In the genomic region with DNA sequence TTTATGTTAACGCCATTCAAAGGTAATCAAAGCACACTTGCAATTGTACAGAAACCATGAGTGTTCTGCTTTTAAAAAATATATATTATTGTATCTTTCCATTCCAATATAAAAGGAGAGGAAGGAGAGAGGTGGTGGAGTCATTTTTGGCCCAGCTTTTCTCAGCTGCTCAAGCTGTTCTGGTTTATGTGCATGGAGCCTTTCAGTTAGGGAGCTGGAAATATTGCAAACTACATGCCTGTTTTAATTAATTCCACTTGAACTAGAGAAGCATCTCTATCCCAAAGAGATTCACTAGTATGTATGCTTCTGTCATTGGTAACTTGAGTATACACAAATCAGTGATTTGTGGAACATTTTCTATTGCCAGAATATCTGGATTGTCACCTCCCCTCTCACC, we compare ENCODE assay signal across 25 cellular contexts. TPM values are rescaled to one million over a fixed set of nuclear protein-coding genes. Genes with fewer than 3 reads are reported as not detected.
DNase-seq lines count a peak whose midpoint lies in the region; ATAC-seq and TF ChIP-seq lines count a peak whose summit lies in the region.
"Had no signal": no experiment of that assay in that cellular context is flagged by ENCODE, and none has a peak within 500 bp of the region (broad histone marks: within the 10 kb centered on the region; RNA-seq: fewer than 3 reads in every experiment).

No MANE protein-coding gene starts in this region.

- H3K9me3 ChIP-seq in OCI-LY7 (ENCODE audit: low read length), result no peaks in the 10 kb centered on the region
- H3K9me3 ChIP-seq: right lobe of liver, SJSA1, upper lobe of left lung had no signal

- POLR2A ChIA-PET in OCI-LY7 (lab: Charles Lee), result interaction anchor here (0.5 to 3.6 kb wide), 5 partner anchors 11 to 140 kb away, joined by 3 to 18 read pairs (median 4); no protein-coding TSS in a partner anchor
- POLR2A ChIA-PET in activated CD4-positive, alpha-beta memory T cell treated with anti-CD3 and anti-CD28 coated beads, Interleukin-2, amount 10 ng/mL, durations not matched to agents 7 days and 5 days (lab: Charles Lee), result interaction anchor here (1.1 to 1.9 kb wide), 2 partner anchors 10 to 33 kb away, joined by 4 read pairs; no protein-coding TSS in a partner anchor

- H3K4me2 ChIP-seq in OCI-LY7 (ENCODE audit: low read length), result peak overlapping the region; percentile 63; the same call in 1 of the 2 replicates

- no peak overlapping the region for H3K4me3 ChIP-seq in AG10803 (ENCODE audit: low read length)
- H3K4me3 ChIP-seq in OCI-LY7 (ENCODE audit: low read depth, low read length, poor library complexity, severe bottlenecking), result no peak overlapping the region
- H3K4me3 ChIP-seq: cardiac muscle cell, right lobe of liver, SJSA1, upper lobe of left lung had no signal

- H2AFZ ChIP-seq in OCI-LY7 (ENCODE audit: low read length), result peak overlapping the region; percentile 65; the same call in 1 of the 2 replicates

- H3K4me1 ChIP-seq in OCI-LY7 (ENCODE audit: insufficient read depth, low read length, poor library complexity, severe bottlenecking), result peaks cover 44% of the 10 kb centered on the region
- H3K4me1 ChIP-seq: right lobe of liver had no signal

- no peaks in the 10 kb centered on the region for H3K36me3 ChIP-seq in OCI-LY7 (ENCODE audit: insufficient read depth, low read length)
- H3K36me3 ChIP-seq: cardiac muscle cell, right lobe of liver, SJSA1 had no signal

- no peaks in the 10 kb centered on the region for H3K36me3 Mint-ChIP-seq in stimulated activated naive B cell treated with anti-CD40 and anti-IgM and Interleukin-4, amounts not matched to agents 10 μg/mL and 1 μg/mL and 100 μg/mL, for 72 hours
- no peaks in the 10 kb centered on the region for H3K36me3 Mint-ChIP-seq in activated CD4-positive, alpha-beta memory T cell treated with anti-CD3 and anti-CD28 coated beads, Interleukin-2, amount 10 ng/mL, durations not matched to agents 7 days and 5 days (ENCODE audit: low read depth)
- H3K36me3 Mint-ChIP-seq: naive thymus-derived CD8-positive, alpha-beta T cell had no signal

- H3K79me2 ChIP-seq in OCI-LY7 (ENCODE audit: insufficient read depth, low read depth, low read length), result no peaks in the 10 kb centered on the region
- H3K79me2 ChIP-seq: parathyroid adenoma had no signal

- TF ChIP-seq CTCF in AG10803 (conservative IDR thresholded peaks at IDR 0.05; ENCODE audit: low read length) (no peak), OCI-LY7 (conservative IDR thresholded peaks at IDR 0.05; ENCODE audit: low read length) (no peak)

- CTCF ChIA-PET in OCI-LY7 (lab: Charles Lee; ENCODE audit: unreplicated experiment), result no interaction called here
- CTCF ChIA-PET in activated CD4-positive, alpha-beta memory T cell treated with anti-CD3 and anti-CD28 coated beads, Interleukin-2, amount 10 ng/mL, durations not matched to agents 7 days and 5 days (lab: Charles Lee), result no interaction called here

- peaks cover 0 to 3% of the 10 kb centered on the region in 2 donors for H3K9me3 Mint-ChIP-seq in stimulated activated naive B cell treated with anti-CD40 and anti-IgM and Interleukin-4, amounts not matched to agents 10 μg/mL and 1 μg/mL and 100 μg/mL, for 72 hours
- H3K9me3 Mint-ChIP-seq in activated CD4-positive, alpha-beta memory T cell treated with anti-CD3 and anti-CD28 coated beads, Interleukin-2, amount 10 ng/mL, durations not matched to agents 7 days and 5 days, result no peaks in the 10 kb centered on the region
- H3K9me3 Mint-ChIP-seq: HFFc6; naive thymus-derived CD8-positive, alpha-beta T cell had no signal

- intact Hi-C loops in OCI-LY7 (cut with micrococcal nuclease; ENCODE audit: unreplicated experiment), result loop anchor here (5.0 kb wide), 1 partner anchor 140 kb away; a partner anchor contains a TSS

- no TSS peak for BruUV-seq in OCI-LY7 (replicated peaks; lab: Mats Ljungman, UMichigan)

- no peaks in the 10 kb centered on the region for H3K27me3 Mint-ChIP-seq in stimulated activated naive B cell treated with anti-CD40 and anti-IgM and Interleukin-4, amounts not matched to agents 10 μg/mL and 1 μg/mL and 100 μg/mL, for 72 hours
- peaks cover 24% of the 10 kb centered on the region for H3K27me3 Mint-ChIP-seq in activated CD4-positive, alpha-beta memory T cell treated with anti-CD3 and anti-CD28 coated beads, Interleukin-2, amount 10 ng/mL, durations not matched to agents 7 days and 5 days
- H3K27me3 Mint-ChIP-seq: naive thymus-derived CD8-positive, alpha-beta T cell had no signal

- H3K27ac Mint-ChIP-seq in stimulated activated naive B cell treated with anti-CD40 and anti-IgM and Interleukin-4, amounts not matched to agents 10 μg/mL and 1 μg/mL and 100 μg/mL, for 72 hours, result peak overlapping the region; percentile 98
- no peak overlapping the region for H3K27ac Mint-ChIP-seq in activated CD4-positive, alpha-beta memory T cell treated with anti-CD3 and anti-CD28 coated beads, Interleukin-2, amount 10 ng/mL, durations not matched to agents 7 days and 5 days
- H3K27ac Mint-ChIP-seq: activated CD8-positive, alpha-beta T cell treated with anti-CD3 and anti-CD28 coated beads, Interleukin-2, amount 10 ng/mL, durations not matched to agents 7 days and 5 days had no signal

- peaks cover 36 to 67% of the 10 kb centered on the region in 2 donors for H3K4me1 Mint-ChIP-seq in stimulated activated naive B cell treated with anti-CD40 and anti-IgM and Interleukin-4, amounts not matched to agents 10 μg/mL and 1 μg/mL and 100 μg/mL, for 72 hours
- peaks cover 30% of the 10 kb centered on the region for H3K4me1 Mint-ChIP-seq in activated CD4-positive, alpha-beta memory T cell treated with anti-CD3 and anti-CD28 coated beads, Interleukin-2, amount 10 ng/mL, durations not matched to agents 7 days and 5 days

- H4K20me1 ChIP-seq in OCI-LY7 (ENCODE audit: insufficient read depth, low read length), result no peaks in the 10 kb centered on the region

- no peaks in the 10 kb centered on the region for H3K9me2 ChIP-seq in OCI-LY7 (ENCODE audit: insufficient read depth, low read length)

- no peak overlapping the region for H3K4me3 Mint-ChIP-seq in stimulated activated naive B cell treated with anti-CD40 and anti-IgM and Interleukin-4, amounts not matched to agents 10 μg/mL and 1 μg/mL and 100 μg/mL, for 72 hours
- H3K4me3 Mint-ChIP-seq in activated CD4-positive, alpha-beta memory T cell treated with anti-CD3 and anti-CD28 coated beads, Interleukin-2, amount 10 ng/mL, durations not matched to agents 7 days and 5 days, result no peak overlapping the region
- H3K4me3 Mint-ChIP-seq: activated CD8-positive, alpha-beta T cell treated with anti-CD3 and anti-CD28 coated beads, Interleukin-2, amount 10 ng/mL, durations not matched to agents 7 days and 5 days; CD14-positive monocyte had no signal

- peak; percentile 62 for DNase-seq in AG10803 (ENCODE audit: low read depth)
- no peak for DNase-seq in OCI-LY7 (ENCODE audit: low spot score)
- peak; percentile 50 for DNase-seq in fibroblast of peridontal ligament (ENCODE audit: extremely low read depth)
- no peak for DNase-seq in stimulated activated naive B cell treated with anti-CD40 and anti-IgM and Interleukin-4, amounts not matched to agents 10 μg/mL and 1 μg/mL and 100 μg/mL, for 72 hours
- DNase-seq in foreskin melanocyte, result no peak
- DNase-seq in activated CD4-positive, alpha-beta memory T cell treated with anti-CD3 and anti-CD28 coated beads, Interleukin-2, amount 10 ng/mL, durations not matched to agents 7 days and 5 days, result no peak
- DNase-seq in NCI-H524 (lab: John Stamatoyannopoulos, UW), result no peak
- DNase-seq: activated CD4-positive, CD25-positive, alpha-beta regulatory T cell; activated CD8-positive, alpha-beta T cell treated with anti-CD3 and anti-CD28 coated beads, Interleukin-2, amount 10 ng/mL, durations not matched to agents 7 days and 5 days; activated naive CD4-positive, alpha-beta T cell; activated T-cell treated with anti-CD3 and anti-CD28 coated beads, Interleukin-2, amount 50 U/mL, for 1 hour; HFFc6; mesendoderm; MM.1S; naive thymus-derived CD8-positive, alpha-beta T cell; NCI-H1436 treated with DMSO at 0.1 percent for 48 hours; NCI-H774; right lobe of liver; stimulated activated naive CD4-positive, alpha-beta T cell; upper lobe of left lung had no signal

- no peak overlapping the region for H3K27ac ChIP-seq in OCI-LY7 (ENCODE audit: low read depth, low read length, poor library complexity, severe bottlenecking)
- H3K27ac ChIP-seq: cardiac muscle cell, right lobe of liver, SJSA1 had no signal

- ATAC-seq in stimulated activated naive B cell treated with anti-CD40 and anti-IgM and Interleukin-4, amounts not matched to agents 10 μg/mL and 1 μg/mL and 100 μg/mL, for 72 hours (replicated peaks), result no peak
- ATAC-seq in HG02870 (IDR thresholded peaks at IDR 0.05; ENCODE audit: unreplicated experiment), result no peak
- ATAC-seq: activated CD8-positive, alpha-beta T cell treated with anti-CD3 and anti-CD28 coated beads, Interleukin-2, amount 10 ng/mL, durations not matched to agents 7 days and 5 days; naive thymus-derived CD8-positive, alpha-beta T cell; right lobe of liver had no signal

RNA-seq across cellular contexts. Expression of a gene that starts 28.5 kb away (rescaled TPM):
- total RNA-seq in OCI-LY7 (2014; rRNA removed; shearing (Covaris generic)), result not detected in 2 replicates
- total RNA-seq in OCI-LY7 (2022), result not detected in 2 replicates
- total RNA-seq in activated CD4-positive, alpha-beta memory T cell treated with anti-CD3 and anti-CD28 coated beads, Interleukin-2, amount 10 ng/mL, durations not matched to agents 7 days and 5 days, result not detected
- total RNA-seq: activated CD8-positive, alpha-beta T cell treated with anti-CD3 and anti-CD28 coated beads, Interleukin-2, amount 10 ng/mL, durations not matched to agents 7 days and 5 days; HFFc6; SJSA1; upper lobe of left lung had no signal

RNA-seq across cellular contexts. Expression of a gene that starts 51.9 kb away (rescaled TPM):
- total RNA-seq in OCI-LY7 (2014; rRNA removed; shearing (Covaris generic)), result 14.7 and 15.4 TPM in 2 replicates
- total RNA-seq in OCI-LY7 (2022), result 17.1 and 18.4 TPM in 2 replicates
- 10 to 100 TPM; 24.5 to 26.2 TPM for total RNA-seq in activated CD4-positive, alpha-beta memory T cell treated with anti-CD3 and anti-CD28 coated beads, Interleukin-2, amount 10 ng/mL, durations not matched to agents 7 days and 5 days

Comparison
In these comparisons a context has a peak if more than half of its experiments do, and no peak if none do; other contexts are left out.
1. DNase-seq: peak in AG10803 (single experiment) and fibroblast of peridontal ligament (single experiment); none in OCI-LY7 (single experiment), stimulated activated naive B cell treated with anti-CD40 and anti-IgM and Interleukin-4, amounts not matched to agents 10 μg/mL and 1 μg/mL and 100 μg/mL, for 72 hours (single experiment), foreskin melanocyte (single experiment), activated CD4-positive, alpha-beta memory T cell treated with anti-CD3 and anti-CD28 coated beads, Interleukin-2, amount 10 ng/mL, durations not matched to agents 7 days and 5 days (single experiment) and NCI-H524 (0 of 2).